19 cellular contexts compared by ENCODE assay signal in genomic region chr20:39206899-39207564, GRCh38.
"Had no signal": no experiment of that assay in that cellular context is flagged by ENCODE, and none has a peak within 500 bp of the region (broad histone marks: within the 10 kb centered on the region; RNA-seq: fewer than 3 reads in every experiment).

No MANE protein-coding gene starts in this region.

- ATAC-seq: effector memory CD8-positive, alpha-beta T cell had no signal

- H3K27me3 ChIP-seq: ascending aorta, ovary, transverse colon had no signal

- H3K4me3 ChIP-seq: ascending aorta, neural progenitor cell, ovary, skin epidermis, transverse colon had no signal

- DNase-seq: activated CD4-positive, alpha-beta T cell treated with anti-CD3 and anti-CD28 coated beads for 1 hour; activated CD4-positive, alpha-beta T cell treated with anti-CD3 and anti-CD28 coated beads, Interleukin-2, amount 50 U/mL, for 4 hours; activated naive CD4-positive, alpha-beta T cell treated with Interleukin-2 at 50 U/mL for 16 hours; activated T-cell treated with anti-CD3 and anti-CD28 coated beads for 4 hours; dermis blood vessel endothelial cell; effector memory CD8-positive, alpha-beta T cell; hypothalamus; naive B cell; ovary; retina; stimulated activated CD4-positive, alpha-beta T cell treated with anti-CD3 and anti-CD28 coated beads, Interleukin-15, amount 100 ng/mL, for 24 hours; stimulated activated CD4-positive, alpha-beta T cell treated with anti-CD3 and anti-CD28 coated beads, Interleukin-4, amount 100 ng/mL, for 24 hours; stimulated activated naive CD4-positive, alpha-beta T cell; transverse colon had no signal

- H3K9me3 ChIP-seq: ovary, transverse colon had no signal

- H3K27ac ChIP-seq: ascending aorta, epithelial cell of prostate, neural progenitor cell, ovary, skin epidermis, transverse colon, VCaP had no signal

- H3K36me3 ChIP-seq: ascending aorta, neural progenitor cell, ovary, transverse colon had no signal

- H3K4me1 ChIP-seq: ascending aorta, transverse colon had no signal
